19 cellular contexts compared by ENCODE assay signal in the genomic region with DNA sequence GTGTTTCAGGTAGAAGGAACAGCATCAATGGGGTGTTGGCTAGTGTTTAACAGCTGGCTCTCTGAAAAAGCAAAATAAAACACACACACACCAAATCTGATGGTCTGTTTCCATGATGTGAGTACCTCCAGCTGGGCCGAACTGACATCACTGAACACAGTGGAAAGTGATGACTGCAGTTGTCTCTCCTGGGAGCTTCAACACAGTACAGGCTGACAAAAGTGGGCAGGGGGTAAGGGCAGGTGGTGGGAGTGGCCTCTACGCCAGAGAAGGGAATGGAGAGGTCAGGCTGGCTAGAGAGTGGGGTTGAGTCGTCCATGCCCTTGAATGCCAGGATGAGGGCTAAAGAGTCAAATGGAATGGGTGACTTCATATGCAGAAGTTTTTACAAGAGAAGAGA. TPM values are rescaled to one million over a fixed set of nuclear protein-coding genes. Genes with fewer than 3 reads are reported as not detected.
A peak's percentile ranks its signal among the peaks of the same experiment; 100 is the strongest.
DNase-seq lines count a peak whose midpoint lies in the region; ATAC-seq, FAIRE-seq and TF ChIP-seq lines count a peak whose summit lies in the region.
"Had no signal": no experiment of that assay in that cellular context is flagged by ENCODE, and none has a peak within 500 bp of the region (broad histone marks: within the 10 kb centered on the region; RNA-seq: fewer than 3 reads in every experiment).

No MANE protein-coding gene starts in this region.

- BruUV-seq in HepG2 (replicated peaks; lab: Mats Ljungman, UMichigan): no TSS peak

- no peak overlapping the region for H3K4me3 Mint-ChIP-seq in neural crest cell
- H3K4me3 Mint-ChIP-seq: CD4-positive, alpha-beta T cell; GM23338; H9 had no signal

- H3K4me3 ChIP-seq in HepG2 (replicated peaks in 1 of 3; ENCODE audit: insufficient read depth in 1 of 3, low read depth in 2 of 3, low read length in 3 of 3): no peak overlapping the region
- H3K4me3 ChIP-seq in right lobe of liver: no peak overlapping the region
- no peak overlapping the region for H3K4me3 ChIP-seq in choroid plexus epithelial cell (ENCODE audit: low read depth, low read length)
- H3K4me3 ChIP-seq: GM12878, GM23338 had no signal

- TF ChIP-seq POLR2A in HepG2 (IDR thresholded peaks at IDR 0.05; ENCODE audit: insufficient read depth in 1 of 2, low read depth in 2 of 2, low read length in 2 of 2) (peak in 1 of 2 experiments; percentile 42; a peak in 2 of 4 replicates), right lobe of liver (IDR thresholded peaks at IDR 0.05) (no peak)

- no peaks in the 10 kb centered on the region for H3K79me2 ChIP-seq in HepG2 (ENCODE audit: insufficient read depth, low read length)

- TF ChIP-seq CTCF in HepG2 (CRISPR knock-in tag; IDR thresholded peaks at IDR 0.05) (no peak), right lobe of liver (IDR thresholded peaks at IDR 0.05) (no peak), choroid plexus epithelial cell (conservative IDR thresholded peaks at IDR 0.05; ENCODE audit: low read depth, low read length) (no peak), neural crest cell (conservative IDR thresholded peaks at IDR 0.05) (no peak)

- CTCF ChIA-PET in HepG2 (lab: Yijun Ruan, JAX; ENCODE audit: low intra/inter-chr PET ratio, low total read pairs): no interaction called here

- WGBS in HepG2 (ENCODE audit: low lambda C conversion rate): 95% methylated on average over 3 of the region's 3 CpGs
- 84% methylated on average over 3 of the region's 3 CpGs for WGBS in right lobe of liver (ENCODE audit: insufficient coverage, low coverage, low lambda C conversion rate, missing lambda C conversion rate)

- no peak overlapping the region for H3K4me2 ChIP-seq in HepG2 (ENCODE audit: low read depth, low read length)
- H3K4me2 ChIP-seq: GM23338 had no signal

- no peaks in the 10 kb centered on the region for H3K27me3 Mint-ChIP-seq in neural crest cell (ENCODE audit: low read depth)
- H3K27me3 Mint-ChIP-seq: CD4-positive, alpha-beta T cell had no signal

- H2AFZ ChIP-seq in HepG2 (ENCODE audit: low read length): no peak overlapping the region
- H2AFZ ChIP-seq: GM23338 had no signal

- in situ Hi-C loops in HepG2 (cut with HindIII; ENCODE audit: extremely low pct_ligation_motif_present, low pct_unique_long_range_greater_than_20kb): no loop called here

- H3K9ac ChIP-seq in HepG2 (ENCODE audit: insufficient read depth, low read depth, low read length): no peak overlapping the region

- H3K9me3 Mint-ChIP-seq in neural crest cell: no peaks in the 10 kb centered on the region
- H3K9me3 Mint-ChIP-seq: CD4-positive, alpha-beta T cell; GM23338; H9 had no signal

- peaks cover 19 to 41% of the 10 kb centered on the region in 2 experiments for H3K36me3 ChIP-seq in HepG2 (replicated peaks in 1 of 2; ENCODE audit: control insufficient read depth in 1 of 2, insufficient read depth in 2 of 2, low read length in 2 of 2)
- peaks cover 0 to 41% (median 16%) of the 10 kb centered on the region in 4 donors for H3K36me3 ChIP-seq in right lobe of liver

- FAIRE-seq in HepG2 (lab: Jason Lieb, UNC): no peak
- FAIRE-seq: GM12878, GM18507 had no signal

- peaks cover 24% of the 10 kb centered on the region; the same call in 1 of the 2 replicates for H4K20me1 ChIP-seq in HepG2 (ENCODE audit: insufficient read depth, low read length)

- H3K9me3 ChIP-seq in HepG2 (ENCODE audit: low read length): no peaks in the 10 kb centered on the region
- no peaks in the 10 kb centered on the region for H3K9me3 ChIP-seq in right lobe of liver

- intact Hi-C loops in HepG2 (cut with micrococcal nuclease; ENCODE audit: unreplicated experiment): loop anchor here (5.0 to 10.0 kb wide), 2 partner anchors 66 to 388 kb away; partner anchors contain the start of genes POP5 and SPPL3
- intact Hi-C loops in right lobe of liver (cut with DNase I): no loop called here

- POLR2A ChIA-PET in HepG2 (lab: Yijun Ruan, JAX): interaction anchor here (1.7 to 5.1 kb wide), 2 partner anchors 13 to 35 kb away, joined by 5 to 99 read pairs; no protein-coding TSS in a partner anchor

- H3K4me1 ChIP-seq in HepG2 (ENCODE audit: insufficient read depth, low read length) (peaks cover 34% of the 10 kb centered on the region), right lobe of liver (peaks cover 0 to 63% (median 4%) of the 10 kb centered on the region in 4 donors)

- TF ChIP-seq RAD21 in HepG2 (CRISPR knock-in tag; IDR thresholded peaks at IDR 0.05): no peak

- H3K36me3 Mint-ChIP-seq in neural crest cell (ENCODE audit: low read depth): no peaks in the 10 kb centered on the region

- TF ChIP-seq EP300 in HepG2 (IDR thresholded peaks at IDR 0.05; ENCODE audit: low read depth in 2 of 2, low read length in 2 of 2) (no peak), HepG2 (CRISPR knock-in tag; IDR thresholded peaks at IDR 0.05; ENCODE audit: borderline replicate concordance) (no peak)

- DNase-seq in HepG2 (ENCODE audit: low spot score) (no peak), right lobe of liver (no peak), choroid plexus epithelial cell (ENCODE audit: low read depth) (peak; percentile 10), neural crest cell (ENCODE audit: low read depth, low spot score) (no peak), ureter (ENCODE audit: low spot score) (no peak), LoVo (ENCODE audit: low spot score) (no peak)
- DNase-seq: 8988T; AML-193; C1 segment of cervical spinal cord; Calu3; CD4-positive, alpha-beta T cell; DMS 273 treated with DMSO at 0.1 percent for 48 hours; H9 had no signal

- ATAC-seq in HepG2 (no peak), right lobe of liver (no peak), GM18868 (IDR thresholded peaks at IDR 0.05; ENCODE audit: unreplicated experiment) (no peak)
- ATAC-seq: GM12878, GM23338 had no signal

- H3K27ac ChIP-seq in HepG2 (ENCODE audit: extremely low read length, insufficient read depth, low read length) (no peak overlapping the region), right lobe of liver (no peak overlapping the region)

- H3K27ac Mint-ChIP-seq in neural crest cell (ENCODE audit: unreplicated experiment): peak overlapping the region; percentile 4
- H3K27ac Mint-ChIP-seq: CD4-positive, alpha-beta T cell; GM23338; H9 had no signal

- peaks cover 32% of the 10 kb centered on the region for H3K4me1 Mint-ChIP-seq in neural crest cell

- H3K27me3 ChIP-seq in HepG2 (ENCODE audit: control insufficient read depth in 1 of 2, insufficient read depth in 2 of 2, low read length in 2 of 2): no peaks in the 10 kb centered on the region
- H3K27me3 ChIP-seq in right lobe of liver: no peaks in the 10 kb centered on the region

RNA-seq across cellular contexts. Expression of gene HNF1A, which starts 8.0 kb away (rescaled TPM):
- total RNA-seq in HepG2 (2016; rRNA removed; fragmentation: Illumina TruSeq; extraction: Trizol): 27.0 and 34.7 TPM in 2 replicates
- total RNA-seq in HepG2 (2016; cell fraction: cytosol; rRNA removed; fragmentation: Illumina TruSeq; extraction: Trizol; ENCODE audit: low read depth): 8.0 and 9.3 TPM in 2 replicates
- total RNA-seq in HepG2 (2016; cell fraction: insoluble cytoplasmic fraction; rRNA removed; fragmentation: Illumina TruSeq; extraction: Trizol): 23.4 and 36.7 TPM in 2 replicates
- total RNA-seq in HepG2 (2016; cell fraction: membrane; rRNA removed; fragmentation: Illumina TruSeq; extraction: Trizol): 19.4 and 20.4 TPM in 2 replicates
- 29.9 and 31.7 TPM in 2 replicates for total RNA-seq in HepG2 (2016; cell fraction: nucleus; rRNA removed; fragmentation: Illumina TruSeq; extraction: Trizol)
- polyA plus RNA-seq in HepG2 (2011; rRNA removed): 13.4 and 18.2 TPM in 2 replicates
- 7.6 and 12.7 TPM in 2 replicates for polyA plus RNA-seq in HepG2 (2011; cell fraction: cytosol; rRNA removed)
- 41.8 and 43.1 TPM in 2 replicates for polyA plus RNA-seq in HepG2 (2011; cell fraction: nucleus; rRNA removed)
- 21.5 and 22.4 TPM in 2 replicates for polyA plus RNA-seq in HepG2 (2012)
- 6.0 and 7.0 TPM in 2 replicates for polyA plus RNA-seq in HepG2 (2016; cell fraction: cytosol; fragmentation: Illumina TruSeq; extraction: Trizol; ENCODE audit: low read depth)
- polyA plus RNA-seq in HepG2 (2016; cell fraction: insoluble cytoplasmic fraction; fragmentation: Illumina TruSeq; extraction: Trizol; ENCODE audit: low read depth): 27.7 and 38.7 TPM in 2 replicates
- 13.6 and 14.7 TPM in 2 replicates for polyA plus RNA-seq in HepG2 (2016; cell fraction: membrane; fragmentation: Illumina TruSeq; extraction: Trizol; ENCODE audit: low read depth)
- 64.2 and 66.0 TPM in 2 replicates for polyA plus RNA-seq in HepG2 (2016; cell fraction: nucleus; fragmentation: Illumina TruSeq; extraction: Trizol; ENCODE audit: insufficient read depth, low read depth)
- 56.3 TPM in 1 of 2 replicates, not detected in the other for polyA minus RNA-seq in HepG2 (2011; rRNA and poly(A)+ RNA removed; ENCODE audit: low replicate concordance)
- polyA minus RNA-seq in HepG2 (2011; cell fraction: cytosol; rRNA and poly(A)+ RNA removed): 14.7 and 17.2 TPM in 2 replicates
- polyA minus RNA-seq in HepG2 (2011; cell fraction: nucleus; rRNA and poly(A)+ RNA removed): 16.5 and 21.5 TPM in 2 replicates
- total RNA-seq in right lobe of liver: 10 to 100 TPM in 5 of 6 experiments, 1 to 10 TPM in 1; 9.8 to 20.5 (median 19.0) TPM
- total RNA-seq in neural crest cell: not detected in 2 replicates
- total RNA-seq in ureter: not detected
- total RNA-seq: CD4-positive, alpha-beta T cell; Daoy; GM23338; H9; HT1080 had no signal
- polyA plus RNA-seq: GM12878 had no signal

RNA-seq across cellular contexts. Expression of gene C12orf43, which starts 46.0 kb away (rescaled TPM):
- 11.1 and 12.9 TPM in 2 replicates for total RNA-seq in HepG2 (2016; rRNA removed; fragmentation: Illumina TruSeq; extraction: Trizol)
- 2.9 and 3.0 TPM in 2 replicates for total RNA-seq in HepG2 (2016; cell fraction: cytosol; rRNA removed; fragmentation: Illumina TruSeq; extraction: Trizol; ENCODE audit: low read depth)
- 11.4 and 12.4 TPM in 2 replicates for total RNA-seq in HepG2 (2016; cell fraction: insoluble cytoplasmic fraction; rRNA removed; fragmentation: Illumina TruSeq; extraction: Trizol)
- 6.7 and 7.4 TPM in 2 replicates for total RNA-seq in HepG2 (2016; cell fraction: membrane; rRNA removed; fragmentation: Illumina TruSeq; extraction: Trizol)
- 6.3 and 8.5 TPM in 2 replicates for total RNA-seq in HepG2 (2016; cell fraction: nucleus; rRNA removed; fragmentation: Illumina TruSeq; extraction: Trizol)
- 7.5 and 7.9 TPM in 2 replicates for polyA plus RNA-seq in HepG2 (2011; rRNA removed)
- 7.3 TPM in 2 replicates for polyA plus RNA-seq in HepG2 (2011; cell fraction: cytosol; rRNA removed)
- 5.4 and 5.7 TPM in 2 replicates for polyA plus RNA-seq in HepG2 (2011; cell fraction: nucleus; rRNA removed)
- polyA plus RNA-seq in HepG2 (2012): 4.9 and 5.2 TPM in 2 replicates
- 2.1 and 2.4 TPM in 2 replicates for polyA plus RNA-seq in HepG2 (2016; cell fraction: cytosol; fragmentation: Illumina TruSeq; extraction: Trizol; ENCODE audit: low read depth)
- 15.7 and 18.4 TPM in 2 replicates for polyA plus RNA-seq in HepG2 (2016; cell fraction: insoluble cytoplasmic fraction; fragmentation: Illumina TruSeq; extraction: Trizol; ENCODE audit: low read depth)
- 4.8 and 5.4 TPM in 2 replicates for polyA plus RNA-seq in HepG2 (2016; cell fraction: membrane; fragmentation: Illumina TruSeq; extraction: Trizol; ENCODE audit: low read depth)
- polyA plus RNA-seq in HepG2 (2016; cell fraction: nucleus; fragmentation: Illumina TruSeq; extraction: Trizol; ENCODE audit: insufficient read depth, low read depth): 11.1 and 11.5 TPM in 2 replicates
- polyA minus RNA-seq in HepG2 (2011; rRNA and poly(A)+ RNA removed; ENCODE audit: low replicate concordance): 5.8 and 9.3 TPM in 2 replicates
- polyA minus RNA-seq in HepG2 (2011; cell fraction: cytosol; rRNA and poly(A)+ RNA removed): 3.1 and 3.3 TPM in 2 replicates
- 8.5 and 12.4 TPM in 2 replicates for polyA minus RNA-seq in HepG2 (2011; cell fraction: nucleus; rRNA and poly(A)+ RNA removed)
- 10 to 100 TPM in 2 of 6 experiments, 1 to 10 TPM in 4; 6.7 to 12.2 (median 8.8) TPM for total RNA-seq in right lobe of liver
- 25.3 and 25.8 TPM in 2 replicates for total RNA-seq in neural crest cell
- total RNA-seq in ureter: 18.0 TPM
